In genomic region chr17:15784339-15784738, GRCh38 we compare ENCODE assay signal across 16 cellular contexts. TPM values are rescaled to one million over a fixed set of nuclear protein-coding genes. Genes with fewer than 3 reads are reported as not detected.
A peak's percentile ranks its signal among the peaks of the same experiment; 100 is the strongest.
DNase-seq lines count a peak whose midpoint lies in the region; ATAC-seq and TF ChIP-seq lines count a peak whose summit lies in the region.
"Not testable (repeated sequence)": the region's sequence is repeated elsewhere in the genome, so short reads cannot be mapped to it uniquely, and the experiment has no call there.
"Had no signal": no experiment of that assay in that cellular context is flagged by ENCODE, and none has a peak within 500 bp of the region (broad histone marks: within the 10 kb centered on the region; RNA-seq: fewer than 3 reads in every experiment).

No MANE protein-coding gene starts in this region.

- H3K27me3 Mint-ChIP-seq in osteocyte (ENCODE audit: unreplicated experiment), result not testable (repeated sequence)

- peak; percentile 16 for DNase-seq in AG04450 (ENCODE audit: low read depth, low spot score)
- peak; percentile 7 for DNase-seq in NCI-H1105 (lab: John Stamatoyannopoulos, UW)
- DNase-seq in adrenal gland, result peak; percentile 35 to 81 (median 74)
- peak; percentile 86 for DNase-seq in choroid plexus epithelial cell (ENCODE audit: low read depth)
- DNase-seq in foreskin fibroblast, result peak; percentile 42 to 69
- peak; percentile 62 to 67 (median 63) for DNase-seq in right lobe of liver
- DNase-seq in osteocyte (ENCODE audit: extremely low spot score, unreplicated experiment), result peak; percentile 38
- DNase-seq in smooth muscle cell of the brain vasculature (ENCODE audit: low read depth, low spot score), result peak; percentile 20

- H3K4me1 Mint-ChIP-seq in osteocyte (ENCODE audit: unreplicated experiment), result not testable (repeated sequence)

- H3K9me3 ChIP-seq in AG04450 (ENCODE audit: control insufficient read depth, insufficient read depth, low read length); adrenal gland (replicated peaks in 1 of 3); right lobe of liver: not testable (repeated sequence)

- H3K27ac ChIP-seq in AG04450 (ENCODE audit: low read depth, low read length); adrenal gland; right lobe of liver: not testable (repeated sequence)

- not testable (repeated sequence) for H3K36me3 Mint-ChIP-seq in osteocyte (ENCODE audit: unreplicated experiment)

- 73 to 80% (median 77%) methylated on average over 2 of the region's 2 CpGs for WGBS in adrenal gland, 4 donors
- 67% methylated on average over 2 of the region's 2 CpGs for WGBS in right lobe of liver (ENCODE audit: insufficient coverage, low coverage, low lambda C conversion rate, missing lambda C conversion rate)

- H3K4me3 Mint-ChIP-seq in osteocyte (ENCODE audit: unreplicated experiment), result not testable (repeated sequence)

- not testable (repeated sequence) for TF ChIP-seq POLR2A in adrenal gland (IDR thresholded peaks at IDR 0.05); right lobe of liver (IDR thresholded peaks at IDR 0.05)

- H3K36me3 ChIP-seq in adrenal gland (replicated peaks in 1 of 2); right lobe of liver: not testable (repeated sequence)

- TF ChIP-seq CTCF in AG04450 (IDR thresholded peaks at IDR 0.05; ENCODE audit: low read depth, low read length); adrenal gland (IDR thresholded peaks at IDR 0.05); choroid plexus epithelial cell (conservative IDR thresholded peaks at IDR 0.05; ENCODE audit: low read depth, low read length); foreskin fibroblast (IDR thresholded peaks at IDR 0.05; ENCODE audit: low read depth, low read length); right lobe of liver (IDR thresholded peaks at IDR 0.05); osteocyte (IDR thresholded peaks at IDR 0.05): not testable (repeated sequence)

- CTCF ChIA-PET in AG04450 (lab: Charles Lee), result not testable (repeated sequence)

- not testable (repeated sequence) for H3K9me3 Mint-ChIP-seq in osteocyte (ENCODE audit: unreplicated experiment)

- ATAC-seq in right lobe of liver, result peak in 3 of 4 donors; percentile 16 to 76 (median 63)

- POLR2A ChIA-PET in AG04450 (lab: Yijun Ruan, JAX), result not testable (repeated sequence)

- H3K4me3 ChIP-seq in AG04450 (ENCODE audit: low read depth, low read length); adrenal gland; choroid plexus epithelial cell (ENCODE audit: low read depth, low read length); foreskin fibroblast (ENCODE audit: low read depth in 1 of 2, low read length in 2 of 2); right lobe of liver: not testable (repeated sequence)

- H3K27ac Mint-ChIP-seq in osteocyte (ENCODE audit: unreplicated experiment), result not testable (repeated sequence)

- H3K4me1 ChIP-seq in adrenal gland (replicated peaks in 1 of 2); right lobe of liver: not testable (repeated sequence)

- not testable (repeated sequence) for H3K27me3 ChIP-seq in AG04450 (ENCODE audit: control insufficient read depth, insufficient read depth, low read length); adrenal gland; right lobe of liver

- intact Hi-C loops in adrenal gland (cut with DNase I); right lobe of liver (cut with DNase I): not testable (repeated sequence)

RNA-seq across cellular contexts. Expression of gene TBC1D26, which starts 52.3 kb away (rescaled TPM):
- 0.26 TPM in 1 of 2 replicates, not detected in the other for polyA plus RNA-seq in AG04450 (2011; rRNA removed)
- polyA minus RNA-seq in AG04450 (2011; rRNA and poly(A)+ RNA removed), result not detected in 2 replicates
- not detected for total RNA-seq in adrenal gland
- under 1 TPM in 2 of 3 donors, not detected in 1; 0.48 to 0.54 TPM for polyA plus RNA-seq in adrenal gland
- not detected for total RNA-seq in right lobe of liver
- total RNA-seq in osteocyte, result 0.21 and 0.78 TPM in 2 replicates
- total RNA-seq: aorta; CD4-positive, alpha-beta T cell; chondrocyte; LHCN-M2; liver; Right ventricle myocardium inferior; upper lobe of right lung had no signal
- polyA plus RNA-seq: immature natural killer cell, liver had no signal

Comparison
In these comparisons a context has a peak if more than half of its experiments do, and no peak if none do; other contexts are left out.
1. DNase-seq: peak in every context shown above with its lines; median percentile 86 in choroid plexus epithelial cell; 74 in adrenal gland; 63 in right lobe of liver; 56 in foreskin fibroblast; 38 in osteocyte; 20 in smooth muscle cell of the brain vasculature; 16 in AG04450; 7 in NCI-H1105.